Comparison of ENCODE assay signal across 10 cellular contexts in the genomic region with DNA sequence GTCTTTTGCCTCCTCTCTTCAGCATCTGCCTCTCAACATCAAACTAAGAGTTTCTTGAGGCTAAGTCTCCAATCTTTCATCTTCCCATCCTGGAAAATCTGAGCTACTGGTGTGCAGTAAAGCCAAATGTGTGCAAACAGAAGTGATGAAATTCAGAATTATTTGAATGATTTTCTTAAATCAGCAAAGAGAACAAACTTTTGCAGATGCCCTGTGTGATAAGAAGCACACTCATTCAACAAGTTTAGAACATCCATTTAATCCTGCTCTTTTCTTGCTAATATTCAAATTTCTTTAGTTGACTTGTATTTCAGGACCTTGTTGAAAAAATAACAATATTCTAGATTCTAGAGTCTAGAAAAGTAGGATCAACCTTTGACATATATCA.
DNase-seq lines count a peak whose midpoint lies in the region; ATAC-seq, FAIRE-seq and TF ChIP-seq lines count a peak whose summit lies in the region.
"Had no signal": no experiment of that assay in that cellular context is flagged by ENCODE, and none has a peak within 500 bp of the region (broad histone marks: within the 10 kb centered on the region; RNA-seq: fewer than 3 reads in every experiment).

No MANE protein-coding gene starts in this region.

- no peak for TF ChIP-seq CTCF in pancreas (IDR thresholded peaks at IDR 0.05)

- H3K27me3 ChIP-seq in pancreas, result no peaks in the 10 kb centered on the region
- H3K27me3 ChIP-seq: sigmoid colon had no signal

- peak overlapping the region; percentile 75 for H3K4me3 Mint-ChIP-seq in central memory CD8-positive, alpha-beta T cell

- H3K27me3 Mint-ChIP-seq in central memory CD8-positive, alpha-beta T cell, result no peaks in the 10 kb centered on the region

- no peaks in the 10 kb centered on the region for H3K9me3 ChIP-seq in pancreas

- no peaks in the 10 kb centered on the region for H3K36me3 ChIP-seq in pancreas
- H3K36me3 ChIP-seq: sigmoid colon had no signal

- peaks cover 14% of the 10 kb centered on the region for H3K9me3 Mint-ChIP-seq in central memory CD8-positive, alpha-beta T cell

- no peaks in the 10 kb centered on the region for H3K4me1 ChIP-seq in pancreas
- H3K4me1 ChIP-seq: sigmoid colon had no signal

- peak overlapping the region; percentile 96 for H3K27ac Mint-ChIP-seq in central memory CD8-positive, alpha-beta T cell (ENCODE audit: low read depth)

- H3K4me1 Mint-ChIP-seq in central memory CD8-positive, alpha-beta T cell, result peaks cover 18% of the 10 kb centered on the region

- ATAC-seq in GM18858 (IDR thresholded peaks at IDR 0.05; ENCODE audit: unreplicated experiment), result peak; percentile 29
- ATAC-seq in GM21515 (IDR thresholded peaks at IDR 0.05; ENCODE audit: unreplicated experiment), result peak; percentile 22
- peak; percentile 20 for ATAC-seq in HG03196 (IDR thresholded peaks at IDR 0.05; ENCODE audit: unreplicated experiment)
- ATAC-seq in central memory CD8-positive, alpha-beta T cell (replicated peaks; ENCODE audit: extremely low read depth, poor library complexity, severe bottlenecking), result no peak
- ATAC-seq in pancreas, result no peak

- no peak overlapping the region for H3K4me3 ChIP-seq in pancreas
- H3K4me3 ChIP-seq: sigmoid colon had no signal

- intact Hi-C loops in pancreas (cut with DNase I), result no loop called here

- peaks cover 18% of the 10 kb centered on the region for H3K36me3 Mint-ChIP-seq in central memory CD8-positive, alpha-beta T cell (ENCODE audit: insufficient read depth)

- no peak overlapping the region for H3K27ac ChIP-seq in pancreas
- H3K27ac ChIP-seq: sigmoid colon had no signal

- no peak for DNase-seq in central memory CD8-positive, alpha-beta T cell (ENCODE audit: low spot score in 2 of 2)
- no peak for DNase-seq in NK-92 (lab: John Stamatoyannopoulos, UW; ENCODE audit: unreplicated experiment)
- DNase-seq in pancreas, result no peak
- DNase-seq in pons (ENCODE audit: low spot score), result no peak
- no peak for DNase-seq in HuH-7.5 (ENCODE audit: low spot score)
- DNase-seq: NCI-H748 treated with DMSO at 0.1 percent for 48 hours, sigmoid colon had no signal

- FAIRE-seq in pancreas (lab: Jason Lieb, UNC), result no peak

Comparison
In these comparisons a context has a peak if more than half of its experiments do, and no peak if none do; other contexts are left out.
1. ATAC-seq: peak in GM18858 (single experiment), GM21515 (single experiment) and HG03196 (single experiment); none in central memory CD8-positive, alpha-beta T cell (single experiment) and pancreas (0 of 4).